In the genomic region with DNA sequence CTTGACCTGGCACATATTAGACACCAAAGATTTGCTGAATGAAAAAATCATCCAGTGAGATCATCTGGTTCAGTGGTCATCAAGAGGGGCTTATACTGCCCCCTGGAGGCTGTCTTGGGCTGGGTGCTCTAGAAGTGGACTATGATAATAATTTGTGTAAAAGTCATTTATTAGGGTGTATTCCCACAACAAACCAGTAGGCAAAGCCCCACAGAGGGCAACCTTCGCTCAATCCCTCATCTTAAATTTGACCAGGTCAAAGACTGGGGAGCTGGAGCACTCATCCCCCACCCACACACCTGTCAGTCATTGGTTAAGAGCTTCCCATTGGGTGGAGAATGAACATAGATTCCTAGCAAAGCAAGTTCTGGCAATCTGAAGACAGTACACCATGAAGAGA, we compare ENCODE assay signal across 9 cellular contexts. TPM values are rescaled to one million over a fixed set of nuclear protein-coding genes. Genes with fewer than 3 reads are reported as not detected.
DNase-seq lines count a peak whose midpoint lies in the region; ATAC-seq and TF ChIP-seq lines count a peak whose summit lies in the region.
"Had no signal": no experiment of that assay in that cellular context is flagged by ENCODE, and none has a peak within 500 bp of the region (broad histone marks: within the 10 kb centered on the region; RNA-seq: fewer than 3 reads in every experiment).

No MANE protein-coding gene starts in this region.

- H3K4me1 Mint-ChIP-seq in activated CD8-positive, alpha-beta memory T cell treated with anti-CD3 and anti-CD28 coated beads, Interleukin-2, amount 10 ng/mL, durations not matched to agents 7 days and 5 days = no peaks in the 10 kb centered on the region
- H3K4me1 Mint-ChIP-seq: activated naive CD4-positive, alpha-beta T cell treated with anti-CD3 and anti-CD28 coated beads, Interleukin-2, amount 50 U/mL, for 24 hours had no signal

- peak; percentile 62 for DNase-seq in activated CD8-positive, alpha-beta memory T cell treated with anti-CD3 and anti-CD28 coated beads, Interleukin-2, amount 50 U/mL, for 48 hours
- no peak for DNase-seq in activated CD8-positive, alpha-beta memory T cell treated with anti-CD3 and anti-CD28 coated beads, Interleukin-2, amount 10 ng/mL, durations not matched to agents 7 days and 5 days
- DNase-seq in M059J (ENCODE audit: low read depth) = peak; percentile 43
- DNase-seq in colonic mucosa = no peak
- peak; percentile 60 for DNase-seq in osteoblast (ENCODE audit: insufficient read length, low spot score, missing footprints)
- DNase-seq in amniotic stem cell (lab: John Stamatoyannopoulos, UW) = no peak
- no peak for DNase-seq in DMS79 treated with DMSO at 0.1 percent for 48 hours (lab: John Stamatoyannopoulos, UW)
- DNase-seq in T-helper 2 cell = no peak

- no peaks in the 10 kb centered on the region for H3K79me2 ChIP-seq in osteoblast (ENCODE audit: insufficient read depth, low read length)

- TF ChIP-seq CTCF in colonic mucosa (IDR thresholded peaks at IDR 0.05) = peak; percentile 39
- TF ChIP-seq CTCF in osteoblast (IDR thresholded peaks at IDR 0.05; ENCODE audit: extremely low read depth, low read depth, low read length) = peak; percentile 83

- H3K4me3 ChIP-seq in colonic mucosa (no peak overlapping the region), osteoblast (ENCODE audit: insufficient read depth, low read length) (no peak overlapping the region)

- no peak overlapping the region for H2AFZ ChIP-seq in osteoblast (ENCODE audit: low read length)

- H3K4me1 ChIP-seq in colonic mucosa (no peaks in the 10 kb centered on the region), osteoblast (ENCODE audit: insufficient read depth, low read length) (no peaks in the 10 kb centered on the region)

- no peak overlapping the region for H3K9ac ChIP-seq in colonic mucosa (ENCODE audit: low read depth in 2 of 2, low read length in 2 of 2)

- H3K27ac ChIP-seq in colonic mucosa = no peak overlapping the region
- no peak overlapping the region for H3K27ac ChIP-seq in osteoblast (ENCODE audit: low read depth, low read length)

- H3K27me3 ChIP-seq in colonic mucosa (no peaks in the 10 kb centered on the region), osteoblast (ENCODE audit: insufficient read depth, low read length) (peaks cover 4% of the 10 kb centered on the region)

- CTCF ChIA-PET in activated CD8-positive, alpha-beta memory T cell treated with anti-CD3 and anti-CD28 coated beads, Interleukin-2, amount 10 ng/mL, durations not matched to agents 7 days and 5 days (lab: Charles Lee) = interaction anchor here (1.1 kb wide), 1 partner anchor 583 kb away, joined by 3 read pairs; no protein-coding TSS in a partner anchor

- H3K27me3 Mint-ChIP-seq in activated CD8-positive, alpha-beta memory T cell treated with anti-CD3 and anti-CD28 coated beads, Interleukin-2, amount 10 ng/mL, durations not matched to agents 7 days and 5 days = peaks cover 22% of the 10 kb centered on the region

- H3K4me2 ChIP-seq in osteoblast (ENCODE audit: insufficient read depth, low read length) = no peak overlapping the region

- H3K9me3 ChIP-seq in colonic mucosa = no peaks in the 10 kb centered on the region
- no peaks in the 10 kb centered on the region for H3K9me3 ChIP-seq in osteoblast (ENCODE audit: low read depth, low read length)

- no peak overlapping the region for H3K27ac Mint-ChIP-seq in activated CD8-positive, alpha-beta memory T cell treated with anti-CD3 and anti-CD28 coated beads, Interleukin-2, amount 10 ng/mL, durations not matched to agents 7 days and 5 days
- H3K27ac Mint-ChIP-seq: activated naive CD4-positive, alpha-beta T cell treated with anti-CD3 and anti-CD28 coated beads, Interleukin-2, amount 50 U/mL, for 24 hours had no signal

- ATAC-seq in activated CD8-positive, alpha-beta memory T cell treated with anti-CD3 and anti-CD28 coated beads, Interleukin-2, amount 10 ng/mL, durations not matched to agents 7 days and 5 days = no peak

- no peaks in the 10 kb centered on the region for H3K36me3 Mint-ChIP-seq in activated CD8-positive, alpha-beta memory T cell treated with anti-CD3 and anti-CD28 coated beads, Interleukin-2, amount 10 ng/mL, durations not matched to agents 7 days and 5 days
- H3K36me3 Mint-ChIP-seq: activated naive CD4-positive, alpha-beta T cell treated with anti-CD3 and anti-CD28 coated beads, Interleukin-2, amount 50 U/mL, for 24 hours had no signal

- intact Hi-C loops in colonic mucosa (cut with DNase I) = no loop called here

- no peaks in the 10 kb centered on the region for H4K20me1 ChIP-seq in osteoblast (ENCODE audit: insufficient read depth, low read length)

- H3K36me3 ChIP-seq in colonic mucosa = no peaks in the 10 kb centered on the region
- no peaks in the 10 kb centered on the region for H3K36me3 ChIP-seq in osteoblast (ENCODE audit: insufficient read depth, low read length)

- no peaks in the 10 kb centered on the region for H3K9me3 Mint-ChIP-seq in activated CD8-positive, alpha-beta memory T cell treated with anti-CD3 and anti-CD28 coated beads, Interleukin-2, amount 10 ng/mL, durations not matched to agents 7 days and 5 days (ENCODE audit: low read depth)
- H3K9me3 Mint-ChIP-seq: activated naive CD4-positive, alpha-beta T cell treated with anti-CD3 and anti-CD28 coated beads, Interleukin-2, amount 50 U/mL, for 24 hours had no signal

- H3K4me3 Mint-ChIP-seq in activated CD8-positive, alpha-beta memory T cell treated with anti-CD3 and anti-CD28 coated beads, Interleukin-2, amount 10 ng/mL, durations not matched to agents 7 days and 5 days = no peak overlapping the region
- H3K4me3 Mint-ChIP-seq: activated naive CD4-positive, alpha-beta T cell treated with anti-CD3 and anti-CD28 coated beads, Interleukin-2, amount 50 U/mL, for 24 hours had no signal

RNA-seq across cellular contexts. Expression of gene FICD, which starts 20.0 kb away (rescaled TPM):
- total RNA-seq in activated CD8-positive, alpha-beta memory T cell treated with anti-CD3 and anti-CD28 coated beads, Interleukin-2, amount 10 ng/mL, durations not matched to agents 7 days and 5 days = 1 to 10 TPM; 5.8 to 6.1 TPM
- total RNA-seq in M059J (2014; rRNA removed; shearing (Covaris generic)) = 9.7 and 12.5 TPM in 2 replicates
- total RNA-seq in colonic mucosa = 1 to 10 TPM; 3.5 to 6.2 TPM
- 5.4 and 7.7 TPM in 2 replicates for total RNA-seq in osteoblast

Comparison
In these comparisons a context has a peak if more than half of its experiments do, and no peak if none do; other contexts are left out.
1. DNase-seq: peak in activated CD8-positive, alpha-beta memory T cell treated with anti-CD3 and anti-CD28 coated beads, Interleukin-2, amount 50 U/mL, for 48 hours (single experiment), M059J (single experiment) and osteoblast (single experiment); none in activated CD8-positive, alpha-beta memory T cell treated with anti-CD3 and anti-CD28 coated beads, Interleukin-2, amount 10 ng/mL, durations not matched to agents 7 days and 5 days (single experiment), colonic mucosa (single experiment), amniotic stem cell (single experiment), DMS79 treated with DMSO at 0.1 percent for 48 hours (single experiment) and T-helper 2 cell (0 of 5).